8 cellular contexts compared by ENCODE assay signal in the genomic region with DNA sequence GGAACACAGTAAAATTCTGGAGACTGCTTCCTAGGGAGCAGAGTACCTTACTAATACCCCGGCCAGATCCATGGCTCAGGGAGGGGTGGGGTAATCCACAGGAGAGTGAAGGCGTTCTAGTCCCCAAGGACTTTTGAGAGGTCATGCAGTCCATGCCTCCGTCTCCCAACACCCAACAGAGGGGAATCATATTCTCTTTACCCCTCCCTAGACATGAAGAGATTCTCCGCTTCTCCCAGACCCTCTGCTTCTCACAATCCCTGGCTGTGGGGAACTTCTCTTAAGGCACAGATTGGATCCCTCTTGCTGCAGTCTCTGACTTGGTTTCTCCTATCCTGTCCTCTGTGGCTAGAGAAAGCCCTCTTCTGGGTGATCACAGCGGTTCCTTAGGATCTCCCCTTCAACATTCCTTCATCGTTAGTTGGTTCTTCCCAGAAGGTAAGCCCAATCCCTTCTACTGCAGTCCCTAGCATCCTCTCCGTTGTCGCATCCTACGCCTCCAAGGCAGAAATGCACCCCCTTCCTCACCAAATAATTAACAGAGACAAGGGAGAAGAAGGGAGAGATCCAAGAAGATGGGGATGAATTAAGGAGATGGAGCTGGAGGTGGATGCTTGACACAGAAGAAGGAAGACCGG. TPM values are rescaled to one million over a fixed set of nuclear protein-coding genes. Genes with fewer than 3 reads are reported as not detected.
DNase-seq lines count a peak whose midpoint lies in the region; ATAC-seq and TF ChIP-seq lines count a peak whose summit lies in the region.

No MANE protein-coding gene starts in this region.

- no peak for TF ChIP-seq CTCF in activated CD8-positive, alpha-beta T cell treated with anti-CD3 and anti-CD28 coated beads for 36 hours (IDR thresholded peaks at IDR 0.05)
- TF ChIP-seq CTCF in foreskin keratinocyte (conservative IDR thresholded peaks at IDR 0.05): no peak

- H3K4me3 ChIP-seq in iPS-20b (ENCODE audit: low read length): peak overlapping the region; percentile 80

- H3K9ac ChIP-seq in iPS-20b (ENCODE audit: low read depth, low read length): peak overlapping the region; percentile 65; the same call in 1 of the 2 replicates

- H3K9me3 ChIP-seq in iPS-20b (ENCODE audit: insufficient read depth, low read depth, low read length): no peaks in the 10 kb centered on the region

- H3K4me1 Mint-ChIP-seq in activated CD8-positive, alpha-beta T cell treated with anti-CD3 and anti-CD28 coated beads for 36 hours (ENCODE audit: low read depth): peaks cover 50% of the 10 kb centered on the region
- peaks cover 63% of the 10 kb centered on the region for H3K4me1 Mint-ChIP-seq in stimulated activated naive CD8-positive, alpha-beta T cell treated with anti-CD3 and anti-CD28 coated beads, Interleukin-15, amount 100 ng/mL, for 72 hours

- intact Hi-C loops in activated CD8-positive, alpha-beta T cell treated with anti-CD3 and anti-CD28 coated beads for 36 hours (cut with micrococcal nuclease): no loop called here

- H3K9me3 Mint-ChIP-seq in activated CD8-positive, alpha-beta T cell treated with anti-CD3 and anti-CD28 coated beads for 36 hours: no peaks in the 10 kb centered on the region
- H3K9me3 Mint-ChIP-seq in stimulated activated naive CD8-positive, alpha-beta T cell treated with anti-CD3 and anti-CD28 coated beads, Interleukin-15, amount 100 ng/mL, for 72 hours: no peaks in the 10 kb centered on the region

- POLR2A ChIA-PET in activated CD8-positive, alpha-beta T cell treated with anti-CD3 and anti-CD28 coated beads for 36 hours (lab: Charles Lee): interaction anchor here (1.1 to 1.7 kb wide), 2 partner anchors 69 to 355 kb away, joined by 3 to 4 read pairs; partner anchors contain the start of gene DYNLRB1

- H3K4me3 Mint-ChIP-seq in activated CD8-positive, alpha-beta T cell treated with anti-CD3 and anti-CD28 coated beads for 36 hours: peak overlapping the region; percentile 79
- H3K4me3 Mint-ChIP-seq in stimulated activated naive CD8-positive, alpha-beta T cell treated with anti-CD3 and anti-CD28 coated beads, Interleukin-15, amount 100 ng/mL, for 72 hours: peak overlapping the region; percentile 93 to 94

- no peaks in the 10 kb centered on the region; the same call in 1 of the 2 replicates for H3K36me3 ChIP-seq in iPS-20b (ENCODE audit: insufficient read depth, low read depth, low read length)

- H3K4me1 ChIP-seq in iPS-20b (ENCODE audit: insufficient read depth, low read length) (no peaks in the 10 kb centered on the region; the same call in 1 of the 2 replicates), foreskin keratinocyte (peaks cover 8% of the 10 kb centered on the region)

- peaks cover 31% of the 10 kb centered on the region for H3K27me3 ChIP-seq in iPS-20b (ENCODE audit: insufficient read depth, low read length)
- H3K27me3 ChIP-seq in foreskin keratinocyte: no peaks in the 10 kb centered on the region

- H3K27me3 Mint-ChIP-seq in activated CD8-positive, alpha-beta T cell treated with anti-CD3 and anti-CD28 coated beads for 36 hours: no peaks in the 10 kb centered on the region
- no peaks in the 10 kb centered on the region for H3K27me3 Mint-ChIP-seq in stimulated activated naive CD8-positive, alpha-beta T cell treated with anti-CD3 and anti-CD28 coated beads, Interleukin-15, amount 100 ng/mL, for 72 hours

- DNase-seq in NCI-H2227 (lab: John Stamatoyannopoulos, UW; ENCODE audit: unreplicated experiment) (peak; percentile 45), NCI-H2227 treated with DMSO at 0.1 percent for 48 hours (lab: John Stamatoyannopoulos, UW) (no peak), NCI-H2081 (lab: John Stamatoyannopoulos, UW) (no peak), foreskin keratinocyte (no peak)
- DNase-seq in activated CD8-positive, alpha-beta T cell treated with anti-CD3 and anti-CD28 coated beads for 36 hours: no peak
- DNase-seq in stimulated activated naive CD8-positive, alpha-beta T cell treated with anti-CD3 and anti-CD28 coated beads, Interleukin-15, amount 100 ng/mL, for 72 hours: peak in 1 of 2 donors; percentile 18

- CTCF ChIA-PET in activated CD8-positive, alpha-beta T cell treated with anti-CD3 and anti-CD28 coated beads for 36 hours (lab: Charles Lee): interaction anchor here (0.6 to 6.4 kb wide), 8 partner anchors 9 to 214 kb away, joined by 3 to 94 read pairs (median 8); partner anchors contain the start of genes GSS and MYH7B

- H3K27ac Mint-ChIP-seq in activated CD8-positive, alpha-beta T cell treated with anti-CD3 and anti-CD28 coated beads for 36 hours: peak overlapping the region; percentile 66
- peak overlapping the region; percentile 1 to 92 for H3K27ac Mint-ChIP-seq in stimulated activated naive CD8-positive, alpha-beta T cell treated with anti-CD3 and anti-CD28 coated beads, Interleukin-15, amount 100 ng/mL, for 72 hours

- ATAC-seq in activated CD8-positive, alpha-beta T cell treated with anti-CD3 and anti-CD28 coated beads for 36 hours: no peak
- no peak for ATAC-seq in stimulated activated naive CD8-positive, alpha-beta T cell treated with anti-CD3 and anti-CD28 coated beads, Interleukin-15, amount 100 ng/mL, for 72 hours
- ATAC-seq in GM19397 (IDR thresholded peaks at IDR 0.05; ENCODE audit: unreplicated experiment): no peak
- no peak for ATAC-seq in foreskin keratinocyte

- H3K36me3 Mint-ChIP-seq in activated CD8-positive, alpha-beta T cell treated with anti-CD3 and anti-CD28 coated beads for 36 hours (ENCODE audit: low read depth): no peaks in the 10 kb centered on the region

- no peak overlapping the region for H3K27ac ChIP-seq in iPS-20b (ENCODE audit: low read length)
- H3K27ac ChIP-seq in foreskin keratinocyte: no peak overlapping the region

RNA-seq across cellular contexts. Expression of gene GGT7, which starts 0.6 kb away (rescaled TPM):
- 10 to 100 TPM; 13.2 to 14.2 TPM for total RNA-seq in activated CD8-positive, alpha-beta T cell treated with anti-CD3 and anti-CD28 coated beads for 36 hours
- 4.3 and 5.7 TPM in 2 replicates for total RNA-seq in foreskin keratinocyte
- polyA plus RNA-seq in foreskin keratinocyte: 8.5 and 9.3 TPM in 2 replicates

RNA-seq across cellular contexts. Expression of gene ACSS2, which starts 4.3 kb away (rescaled TPM):
- total RNA-seq in activated CD8-positive, alpha-beta T cell treated with anti-CD3 and anti-CD28 coated beads for 36 hours: 10 to 100 TPM; 14.2 to 14.3 TPM
- 131 and 169 TPM in 2 replicates for total RNA-seq in foreskin keratinocyte
- 103 and 134 TPM in 2 replicates for polyA plus RNA-seq in foreskin keratinocyte

RNA-seq across cellular contexts. Expression of gene NCOA6, which starts 46.6 kb away (rescaled TPM):
- 10 to 100 TPM; 15.7 to 17.2 TPM for total RNA-seq in activated CD8-positive, alpha-beta T cell treated with anti-CD3 and anti-CD28 coated beads for 36 hours
- 16.1 and 17.6 TPM in 2 replicates for total RNA-seq in foreskin keratinocyte
- polyA plus RNA-seq in foreskin keratinocyte: 12.2 and 18.1 TPM in 2 replicates
